Comparison of ENCODE assay signal across 8 cellular contexts in the genomic region with DNA sequence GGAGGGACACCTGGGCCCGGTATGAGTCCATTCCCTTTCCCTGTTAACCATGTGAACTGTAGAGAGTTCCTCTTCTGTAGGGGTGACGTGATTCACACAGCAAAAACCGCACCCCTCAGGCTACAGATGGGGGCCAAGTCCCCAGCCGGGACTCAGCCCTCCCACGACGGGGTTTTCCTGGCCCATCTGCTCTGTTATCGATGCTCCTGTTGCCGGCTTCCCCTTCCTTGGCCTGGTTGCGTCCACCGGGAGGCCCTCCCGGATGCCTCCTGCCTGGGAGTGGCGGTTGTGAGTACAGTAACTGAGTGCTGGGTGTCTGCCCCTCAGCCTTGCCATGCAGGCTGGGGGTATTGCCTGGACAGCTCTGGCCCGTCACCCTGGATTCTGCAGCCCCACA. TPM values are rescaled to one million over a fixed set of nuclear protein-coding genes. Genes with fewer than 3 reads are reported as not detected.
DNase-seq lines count a peak whose midpoint lies in the region; ATAC-seq and TF ChIP-seq lines count a peak whose summit lies in the region.

No MANE protein-coding gene starts in this region.

- H3K4me1 Mint-ChIP-seq in natural killer cell: peaks cover 0 to 13% of the 10 kb centered on the region in 2 donors

- TF ChIP-seq POLR2A in suprapubic skin (IDR thresholded peaks at IDR 0.05): no peak

- WGBS in suprapubic skin: 3% methylated on average over 12 of the region's 13 CpGs

- H3K36me3 ChIP-seq in duodenal mucosa (ENCODE audit: control insufficient read depth in 1 of 2, insufficient read depth in 2 of 2, low read length in 2 of 2) (no peaks in the 10 kb centered on the region), suprapubic skin (no peaks in the 10 kb centered on the region)

- peak overlapping the region; percentile 58 to 59 for H3K4me3 ChIP-seq in duodenal mucosa (ENCODE audit: low read depth in 1 of 2, low read length in 2 of 2)
- peak overlapping the region; percentile 37 for H3K4me3 ChIP-seq in suprapubic skin

- intact Hi-C loops in natural killer cell (cut with micrococcal nuclease): loop anchor here (1.0 to 10.0 kb wide), 4 partner anchors 71 to 460 kb away; a partner anchor contains a TSS

- H3K27ac Mint-ChIP-seq in natural killer cell: peak overlapping the region; percentile 83 to 91

- peaks cover 23 to 28% of the 10 kb centered on the region in 2 donors for H3K27me3 Mint-ChIP-seq in natural killer cell (ENCODE audit: low read depth in 2 of 2)

- H3K27ac ChIP-seq in duodenal mucosa (ENCODE audit: low read depth, low read length) (no peak overlapping the region), suprapubic skin (peak overlapping the region; percentile 49)

- no peak for TF ChIP-seq EP300 in suprapubic skin (IDR thresholded peaks at IDR 0.05)

- H3K9ac ChIP-seq in duodenal mucosa (ENCODE audit: low read depth in 1 of 2, low read length in 2 of 2): peak overlapping the region; percentile 44 to 67

- H3K9me3 ChIP-seq in duodenal mucosa (ENCODE audit: control insufficient read depth in 1 of 2, low read length in 2 of 2) (no peaks in the 10 kb centered on the region), suprapubic skin (no peaks in the 10 kb centered on the region)

- no peaks in the 10 kb centered on the region for H3K36me3 Mint-ChIP-seq in natural killer cell

- H3K4me3 Mint-ChIP-seq in natural killer cell: peak overlapping the region; percentile 83

- H3K27me3 ChIP-seq in duodenal mucosa (ENCODE audit: control insufficient read depth in 1 of 2, insufficient read depth in 2 of 2, low read length in 2 of 2) (peaks cover 0 to 10% of the 10 kb centered on the region in 2 donors), suprapubic skin (no peaks in the 10 kb centered on the region)

- TF ChIP-seq CTCF in natural killer cell (IDR thresholded peaks at IDR 0.05) (no peak), suprapubic skin (IDR thresholded peaks at IDR 0.05) (no peak)

- peaks cover 4 to 26% of the 10 kb centered on the region in 2 donors for H3K4me1 ChIP-seq in duodenal mucosa (ENCODE audit: control insufficient read depth in 1 of 2, insufficient read depth in 2 of 2, low read length in 2 of 2)
- H3K4me1 ChIP-seq in suprapubic skin: peaks cover 47% of the 10 kb centered on the region

- H3K9me3 Mint-ChIP-seq in natural killer cell: no peaks in the 10 kb centered on the region

- ATAC-seq in HG03095 (IDR thresholded peaks at IDR 0.05; ENCODE audit: unreplicated experiment) (peak; percentile 36), natural killer cell (peak; percentile 49 to 56 (median 54))

- DNase-seq in activated T-cell treated with anti-CD3 and anti-CD28 coated beads for 24 hours (ENCODE audit: low read depth) (peak; percentile 52), T-helper 1 cell (peak in 4 of 5 donors; percentile 48 to 55 (median 55)), natural killer cell (no peak), suprapubic skin (ENCODE audit: low spot score in 2 of 2) (no peak), cortex of kidney (lab: John Stamatoyannopoulos, UW) (no peak)
- DNase-seq in activated T-cell treated with anti-CD3 and anti-CD28 coated beads, Interleukin-2, amount 50 U/mL, for 1 hour: no peak

RNA-seq across cellular contexts. Expression of a gene that starts 0.8 kb away (rescaled TPM):
- total RNA-seq in natural killer cell: 1 to 10 TPM; 2.5 to 4.3 (median 2.8) TPM
- 10 to 100 TPM; 48.4 to 77.9 (median 59.4) TPM for total RNA-seq in suprapubic skin

Comparison
In these comparisons a context has a peak if more than half of its experiments do, and no peak if none do; other contexts are left out.
1. DNase-seq: peak in activated T-cell treated with anti-CD3 and anti-CD28 coated beads for 24 hours (single experiment) and T-helper 1 cell (4 of 5); none in activated T-cell treated with anti-CD3 and anti-CD28 coated beads, Interleukin-2, amount 50 U/mL, for 1 hour (single experiment), natural killer cell (single experiment), suprapubic skin (0 of 2) and cortex of kidney (single experiment).
2. RNA of a gene that starts 0.8 kb away (total RNA-seq): 48.4 to 77.9 TPM in suprapubic skin; 2.5 to 4.3 TPM in natural killer cell; every median in the first group is over 4 times any median in the second.